ENCODE assay signal across 1 cellular context in genomic region chr20:36506253-36506652, GRCh38.
TF ChIP-seq lines count a peak whose summit lies in the region.

No MANE protein-coding gene starts in this region.

TF ChIP-seq in A549, 52 proteins besides CTCF, POLR2A, EP300 and RAD21 (continued from another document):
- TF ChIP-seq, protein P1, sequence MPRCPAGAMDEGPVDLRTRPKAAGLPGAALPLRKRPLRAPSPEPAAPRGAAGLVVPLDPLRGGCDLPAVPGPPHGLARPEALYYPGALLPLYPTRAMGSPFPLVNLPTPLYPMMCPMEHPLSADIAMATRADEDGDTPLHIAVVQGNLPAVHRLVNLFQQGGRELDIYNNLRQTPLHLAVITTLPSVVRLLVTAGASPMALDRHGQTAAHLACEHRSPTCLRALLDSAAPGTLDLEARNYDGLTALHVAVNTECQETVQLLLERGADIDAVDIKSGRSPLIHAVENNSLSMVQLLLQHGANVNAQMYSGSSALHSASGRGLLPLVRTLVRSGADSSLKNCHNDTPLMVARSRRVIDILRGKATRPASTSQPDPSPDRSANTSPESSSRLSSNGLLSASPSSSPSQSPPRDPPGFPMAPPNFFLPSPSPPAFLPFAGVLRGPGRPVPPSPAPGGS (IDR thresholded peaks at IDR 0.05), result no peak
- TF ChIP-seq PBX3 (IDR thresholded peaks at IDR 0.05) (no peak), ATOH8 (CRISPR knock-in tag; IDR thresholded peaks at IDR 0.05; ENCODE audit: low read depth) (no peak), JUN (IDR thresholded peaks at IDR 0.05) (no peak), ESRRA (IDR thresholded peaks at IDR 0.05; ENCODE audit: borderline replicate concordance, low read length) (no peak)
- TF ChIP-seq, protein P2, sequence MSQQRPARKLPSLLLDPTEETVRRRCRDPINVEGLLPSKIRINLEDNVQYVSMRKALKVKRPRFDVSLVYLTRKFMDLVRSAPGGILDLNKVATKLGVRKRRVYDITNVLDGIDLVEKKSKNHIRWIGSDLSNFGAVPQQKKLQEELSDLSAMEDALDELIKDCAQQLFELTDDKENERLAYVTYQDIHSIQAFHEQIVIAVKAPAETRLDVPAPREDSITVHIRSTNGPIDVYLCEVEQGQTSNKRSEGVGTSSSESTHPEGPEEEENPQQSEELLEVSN (IDR thresholded peaks at IDR 0.05; ENCODE audit: borderline replicate concordance, low read depth), result no peak
